1 cellular context compared by ENCODE assay signal in the genomic region with DNA sequence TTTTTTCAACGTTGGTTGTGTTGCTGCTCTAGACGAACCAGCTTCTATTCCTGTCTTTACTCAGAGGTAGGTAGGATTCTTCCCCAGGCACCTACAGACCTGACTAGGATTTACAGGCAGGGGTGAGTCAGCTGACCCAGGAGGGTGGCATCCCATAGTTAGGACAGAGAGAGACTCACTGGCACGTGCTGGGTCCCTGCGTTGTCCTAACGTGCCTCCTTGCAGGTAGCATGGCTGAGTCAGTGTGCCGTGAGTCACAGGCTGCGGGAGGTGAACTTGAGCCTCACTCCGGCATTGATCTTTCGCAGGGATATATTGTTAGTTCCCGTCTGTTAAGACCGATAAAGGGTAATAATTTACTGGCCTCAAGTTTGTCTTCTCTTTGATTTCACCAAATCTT.
TF ChIP-seq lines count a peak whose summit lies in the region.

No MANE protein-coding gene starts in this region.

TF ChIP-seq in K562, 482 proteins besides CTCF, POLR2A, EP300 and RAD21 (continued from another document):
- TF ChIP-seq, protein P1, sequence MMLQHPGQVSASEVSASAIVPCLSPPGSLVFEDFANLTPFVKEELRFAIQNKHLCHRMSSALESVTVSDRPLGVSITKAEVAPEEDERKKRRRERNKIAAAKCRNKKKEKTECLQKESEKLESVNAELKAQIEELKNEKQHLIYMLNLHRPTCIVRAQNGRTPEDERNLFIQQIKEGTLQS (IDR thresholded peaks at IDR 0.05), result peak; percentile 53; the same call in 1 of the 2 replicates
- TF ChIP-seq, protein P1 (CRISPR knock-in tag; conservative IDR thresholded peaks at IDR 0.05), result no peak
- TF ChIP-seq EZH2 (IDR thresholded peaks at IDR 0.05; ENCODE audit: borderline replicate concordance, low read depth, low read length) (no peak), MTA2 (IDR thresholded peaks at IDR 0.05; ENCODE audit: low read depth) (no peak), ERF (CRISPR knock-in tag; IDR thresholded peaks at IDR 0.05) (no peak), PCBP2 (IDR thresholded peaks at IDR 0.05; ENCODE audit: low read depth, low read length, poor library complexity, severe bottlenecking) (no peak), SMC3 (conservative IDR thresholded peaks at IDR 0.05; ENCODE audit: insufficient read depth, low read depth, low read length) (no peak), KDM2B (CRISPR knock-in tag; IDR thresholded peaks at IDR 0.05) (no peak), ZNF717 (CRISPR knock-in tag; IDR thresholded peaks at IDR 0.05) (no peak), TCF7 (IDR thresholded peaks at IDR 0.05; ENCODE audit: borderline replicate concordance) (no peak), SAFB2 (IDR thresholded peaks at IDR 0.05; ENCODE audit: borderline replicate concordance, low read depth, low read length, severe bottlenecking) (no peak), XRCC4 (IDR thresholded peaks at IDR 0.05; ENCODE audit: extremely low read depth, insufficient read depth, insufficient read length) (no peak), RBM22 (IDR thresholded peaks at IDR 0.05; ENCODE audit: low read depth, low read length, poor library complexity, severe bottlenecking) (no peak)
- TF ChIP-seq, protein P2, sequence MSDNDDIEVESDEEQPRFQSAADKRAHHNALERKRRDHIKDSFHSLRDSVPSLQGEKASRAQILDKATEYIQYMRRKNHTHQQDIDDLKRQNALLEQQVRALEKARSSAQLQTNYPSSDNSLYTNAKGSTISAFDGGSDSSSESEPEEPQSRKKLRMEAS (CRISPR knock-in tag; IDR thresholded peaks at IDR 0.05), result peak; percentile 46
- TF ChIP-seq, protein P3, sequence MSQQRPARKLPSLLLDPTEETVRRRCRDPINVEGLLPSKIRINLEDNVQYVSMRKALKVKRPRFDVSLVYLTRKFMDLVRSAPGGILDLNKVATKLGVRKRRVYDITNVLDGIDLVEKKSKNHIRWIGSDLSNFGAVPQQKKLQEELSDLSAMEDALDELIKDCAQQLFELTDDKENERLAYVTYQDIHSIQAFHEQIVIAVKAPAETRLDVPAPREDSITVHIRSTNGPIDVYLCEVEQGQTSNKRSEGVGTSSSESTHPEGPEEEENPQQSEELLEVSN (IDR thresholded peaks at IDR 0.05; ENCODE audit: borderline replicate concordance in 1 of 2, extremely low read depth in 1 of 2, insufficient read depth in 1 of 2, insufficient read length in 1 of 2, low read depth in 1 of 2, low read length in 1 of 2, poor library complexity in 1 of 2, severe bottlenecking in 1 of 2), result peak in 1 of 2 experiments; percentile 42
- TF ChIP-seq, protein P4, sequence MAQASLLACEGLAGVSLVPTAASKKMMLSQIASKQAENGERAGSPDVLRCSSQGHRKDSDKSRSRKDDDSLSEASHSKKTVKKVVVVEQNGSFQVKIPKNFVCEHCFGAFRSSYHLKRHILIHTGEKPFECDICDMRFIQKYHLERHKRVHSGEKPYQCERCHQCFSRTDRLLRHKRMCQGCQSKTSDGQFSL (CRISPR knock-in tag; IDR thresholded peaks at IDR 0.05), result no peak
- TF ChIP-seq, protein P4 (tag; IDR thresholded peaks at IDR 0.05), result no peak
TF ChIP-seq in K562: peak in this region for 11.
